Comparison of ENCODE assay signal across 13 cellular contexts in genomic region chr1:89941110-89941770, GRCh38. TPM values are rescaled to one million over a fixed set of nuclear protein-coding genes. Genes with fewer than 3 reads are reported as not detected.
DNase-seq lines count a peak whose midpoint lies in the region; ATAC-seq and TF ChIP-seq lines count a peak whose summit lies in the region.
"Had no signal": no experiment of that assay in that cellular context is flagged by ENCODE, and none has a peak within 500 bp of the region (broad histone marks: within the 10 kb centered on the region; RNA-seq: fewer than 3 reads in every experiment).

No MANE protein-coding gene starts in this region.

- no peaks in the 10 kb centered on the region for H3K9me3 ChIP-seq in esophagus muscularis mucosa
- H3K9me3 ChIP-seq: lower lobe of right lung had no signal

- intact Hi-C loops in esophagus muscularis mucosa (cut with DNase I), result no loop called here

- peak overlapping the region in 3 of 5 experiments; percentile 26 to 60 (median 38) for H3K27ac Mint-ChIP-seq in brain
- H3K27ac Mint-ChIP-seq: CD4-positive, CD25-positive, alpha-beta regulatory T cell; IgD-negative memory B cell had no signal

- TF ChIP-seq CTCF in brain (conservative IDR thresholded peaks at IDR 0.05) (no peak), esophagus muscularis mucosa (IDR thresholded peaks at IDR 0.05) (no peak)

- peaks cover 6 to 35% (median 30%) of the 10 kb centered on the region in 4 donors for H3K4me1 ChIP-seq in esophagus muscularis mucosa
- H3K4me1 ChIP-seq: lower lobe of right lung had no signal

- no peaks in the 10 kb centered on the region for H3K27me3 ChIP-seq in esophagus muscularis mucosa

- no peak overlapping the region for H3K27ac ChIP-seq in esophagus muscularis mucosa (replicated peaks in 1 of 4)
- H3K27ac ChIP-seq: lower lobe of right lung had no signal

- no peaks in the 10 kb centered on the region for H3K9me3 Mint-ChIP-seq in brain
- H3K9me3 Mint-ChIP-seq: IgD-negative memory B cell had no signal

- ATAC-seq in GM19351 (IDR thresholded peaks at IDR 0.05; ENCODE audit: unreplicated experiment), result peak; percentile 47
- ATAC-seq in GM19397 (IDR thresholded peaks at IDR 0.05; ENCODE audit: unreplicated experiment), result no peak

- H3K4me1 Mint-ChIP-seq in brain, result peaks cover 55% of the 10 kb centered on the region

- 93% methylated on average over 6 of the region's 6 CpGs for WGBS in esophagus muscularis mucosa

- H3K4me3 ChIP-seq in esophagus muscularis mucosa, result no peak overlapping the region
- H3K4me3 ChIP-seq: lower lobe of right lung had no signal

- no peak for TF ChIP-seq POLR2A in esophagus muscularis mucosa (IDR thresholded peaks at IDR 0.05; ENCODE audit: low read depth)

- no peak overlapping the region for H3K4me3 Mint-ChIP-seq in brain
- H3K4me3 Mint-ChIP-seq: CD4-positive, CD25-positive, alpha-beta regulatory T cell had no signal

- DNase-seq in AML-193 (lab: John Stamatoyannopoulos, UW) (peak; percentile 12 to 30), MV-4-11 (lab: John Stamatoyannopoulos, UW) (peak; percentile 88), esophagus muscularis mucosa (ENCODE audit: extremely low spot score) (no peak), T-helper 9 cell (no peak), anterior cingulate cortex (lab: John Stamatoyannopoulos, UW) (no peak)
- DNase-seq: activated CD4-positive, alpha-beta T cell treated with anti-CD3 and anti-CD28 coated beads for 4 hours; CD4-positive, CD25-positive, alpha-beta regulatory T cell; HCEC 1CT; lower lobe of right lung had no signal

- H3K36me3 Mint-ChIP-seq in brain, result peaks cover 7% of the 10 kb centered on the region
- H3K36me3 Mint-ChIP-seq: CD4-positive, CD25-positive, alpha-beta regulatory T cell; IgD-negative memory B cell had no signal

- peaks cover 3% of the 10 kb centered on the region for H3K27me3 Mint-ChIP-seq in brain
- H3K27me3 Mint-ChIP-seq: CD4-positive, CD25-positive, alpha-beta regulatory T cell; IgD-negative memory B cell had no signal

- no peaks in the 10 kb centered on the region for H3K36me3 ChIP-seq in esophagus muscularis mucosa
- H3K36me3 ChIP-seq: lower lobe of right lung had no signal

- TF ChIP-seq EP300 in esophagus muscularis mucosa (IDR thresholded peaks at IDR 0.05), result no peak

RNA-seq across cellular contexts. Expression of gene ZNF326, which starts 53.7 kb away (rescaled TPM):
- polyA plus RNA-seq in brain (ENCODE audit: insufficient read depth, low read depth, low replicate concordance), result 14.9 TPM
- total RNA-seq in esophagus muscularis mucosa, result 10 to 100 TPM in 2 of 4 donors, 1 to 10 TPM in 2; 9.0 to 15.4 (median 9.9) TPM

Comparison
In these comparisons a context has a peak if more than half of its experiments do, and no peak if none do; other contexts are left out.
1. DNase-seq: peak in AML-193 (2 of 2) and MV-4-11 (single experiment); none in esophagus muscularis mucosa (single experiment), T-helper 9 cell (single experiment) and anterior cingulate cortex (0 of 58).